ENCODE assay signal across 9 cellular contexts in genomic region chr7:143385891-143386781, GRCh38. TPM values are rescaled to one million over a fixed set of nuclear protein-coding genes. Genes with fewer than 3 reads are reported as not detected.
DNase-seq lines count a peak whose midpoint lies in the region; ATAC-seq, FAIRE-seq and TF ChIP-seq lines count a peak whose summit lies in the region.
"Had no signal": no experiment of that assay in that cellular context is flagged by ENCODE, and none has a peak within 500 bp of the region (broad histone marks: within the 10 kb centered on the region; RNA-seq: fewer than 3 reads in every experiment).

No MANE protein-coding gene starts in this region.

- no peak overlapping the region for H3K4me2 ChIP-seq in K562 (ENCODE audit: insufficient read depth, low read length)

- no peak for TF ChIP-seq CTCF in CD8-positive, alpha-beta T cell (IDR thresholded peaks at IDR 0.05)
- no peak for TF ChIP-seq CTCF in K562 (IDR thresholded peaks at IDR 0.05 in 2 of 3, conservative IDR thresholded peaks at IDR 0.05 in 1 of 3; ENCODE audit: insufficient read depth in 2 of 3, low read depth in 1 of 3, low read length in 3 of 3)

- peak; percentile 52 for ATAC-seq in CD8-positive, alpha-beta T cell
- ATAC-seq in HG03139 (IDR thresholded peaks at IDR 0.05; ENCODE audit: unreplicated experiment), result peak; percentile 43
- no peak for ATAC-seq in K562
- no peak for ATAC-seq in GM21619 (IDR thresholded peaks at IDR 0.05; ENCODE audit: unreplicated experiment)
- no peak for ATAC-seq in GM19395 (IDR thresholded peaks at IDR 0.05; ENCODE audit: unreplicated experiment)

- H4K20me1 ChIP-seq in K562 (replicated peaks; ENCODE audit: control insufficient read depth, insufficient read depth, low read length), result peaks cover 13% of the 10 kb centered on the region

- peak; percentile 49 for FAIRE-seq in K562 (lab: Jason Lieb, UNC)

- peak overlapping the region in 1 of 2 experiments; percentile 69; a peak in 2 of 4 replicates for H3K9ac ChIP-seq in K562 (ENCODE audit: insufficient read depth in 1 of 2, low read depth in 2 of 2, low read length in 2 of 2)
- H3K9ac ChIP-seq in mucosa of rectum (ENCODE audit: low read depth in 1 of 2, low read length in 2 of 2), result no peak overlapping the region

- no peak overlapping the region for H3K4me3 Mint-ChIP-seq in CD8-positive, alpha-beta T cell

- no peaks in the 10 kb centered on the region for H3K9me3 Mint-ChIP-seq in CD8-positive, alpha-beta T cell

- no TSS peak for BruUV-seq in K562 (replicated peaks; lab: Mats Ljungman, UMichigan)

- in situ Hi-C loops in K562 (cut with MboI), result no loop called here

- TF ChIP-seq RAD21 in K562 (CRISPR knock-in tag; conservative IDR thresholded peaks at IDR 0.05 in 1 of 2, IDR thresholded peaks at IDR 0.05 in 1 of 2), result no peak

- no peak overlapping the region for H3K27ac Mint-ChIP-seq in CD8-positive, alpha-beta T cell

- peaks cover 60% of the 10 kb centered on the region for H3K4me1 ChIP-seq in CD8-positive, alpha-beta T cell (ENCODE audit: insufficient read depth, low read length)
- H3K4me1 ChIP-seq in K562 (replicated peaks in 1 of 2; ENCODE audit: control insufficient read depth in 2 of 2, insufficient read depth in 2 of 2, low read length in 2 of 2) (peaks cover 16 to 41% of the 10 kb centered on the region in 2 experiments; a peak in 4 of 5 replicates), mucosa of rectum (ENCODE audit: control insufficient read depth in 2 of 2, insufficient read depth in 2 of 2, low read length in 2 of 2) (peaks cover 25 to 29% of the 10 kb centered on the region in 2 donors)

- peaks cover 16% of the 10 kb centered on the region for H3K4me1 Mint-ChIP-seq in CD8-positive, alpha-beta T cell (ENCODE audit: low read depth)

- DNase-seq in CD8-positive, alpha-beta T cell, result peak in 6 of 7 experiments; percentile 33 to 72 (median 48)
- peak in 1 of 4 experiments; percentile 29 for DNase-seq in K562 (ENCODE audit: extremely low read depth in 1 of 4, low spot score in 3 of 4)
- no peak for DNase-seq in stimulated activated CD4-positive, alpha-beta T cell treated with anti-CD3 and anti-CD28 coated beads, Interleukin-4, amount 100 ng/mL, for 4 hours
- no peak for DNase-seq in NCI-H748 treated with DMSO at 0.1 percent for 48 hours (lab: John Stamatoyannopoulos, UW)

- no peak overlapping the region for H2AFZ ChIP-seq in K562 (ENCODE audit: low read depth, low read length)

- H3K4me3 ChIP-seq in CD8-positive, alpha-beta T cell (ENCODE audit: low read depth, low read length), result peak overlapping the region; percentile 21
- H3K4me3 ChIP-seq in K562, result no peak overlapping the region
- H3K4me3 ChIP-seq in mucosa of rectum (ENCODE audit: low read length in 2 of 2), result peak overlapping the region; percentile 22 to 44

- 73% methylated on average over 17 of the region's 19 CpGs for WGBS in K562 (ENCODE audit: insufficient coverage, low coverage, missing lambda C conversion rate)

- H3K27ac ChIP-seq in CD8-positive, alpha-beta T cell (ENCODE audit: low read depth, low read length), result peak overlapping the region; percentile 50
- H3K27ac ChIP-seq in K562 (ENCODE audit: extremely low read depth, low read depth, low read length), result no peak overlapping the region
- H3K27ac ChIP-seq in mucosa of rectum (ENCODE audit: low read depth in 2 of 2, low read length in 2 of 2), result peak overlapping the region in 1 of 2 donors; percentile 68

- no peaks in the 10 kb centered on the region for H3K27me3 ChIP-seq in CD8-positive, alpha-beta T cell (ENCODE audit: insufficient read depth, low read length)
- H3K27me3 ChIP-seq in K562 (ENCODE audit: control insufficient read depth in 2 of 2, insufficient read depth in 2 of 2, low read length in 2 of 2) (no peaks in the 10 kb centered on the region), mucosa of rectum (ENCODE audit: control insufficient read depth in 2 of 2, insufficient read depth in 2 of 2, low read length in 2 of 2) (no peaks in the 10 kb centered on the region)

- H3K36me3 ChIP-seq in CD8-positive, alpha-beta T cell (ENCODE audit: insufficient read depth, low read length), result peaks cover 33% of the 10 kb centered on the region
- peaks cover 76% of the 10 kb centered on the region; the same call in 2 of the 3 replicates for H3K36me3 ChIP-seq in K562 (ENCODE audit: control insufficient read depth, insufficient read depth, low read length)
- H3K36me3 ChIP-seq in mucosa of rectum (ENCODE audit: control insufficient read depth in 2 of 2, insufficient read depth in 2 of 2, low read length in 2 of 2), result peaks cover 30 to 31% of the 10 kb centered on the region in 2 donors

- H3K36me3 Mint-ChIP-seq in CD8-positive, alpha-beta T cell, result peaks cover 38% of the 10 kb centered on the region

- TF ChIP-seq EP300 in K562 (IDR thresholded peaks at IDR 0.05; ENCODE audit: low read length), result no peak

- TF ChIP-seq POLR2A in K562 (conservative IDR thresholded peaks at IDR 0.05), result peak; percentile 78

- no peaks in the 10 kb centered on the region for H3K9me3 ChIP-seq in CD8-positive, alpha-beta T cell (ENCODE audit: low read length)
- H3K9me3 ChIP-seq in K562 (replicated peaks; ENCODE audit: control insufficient read depth, insufficient read depth, low read depth, low read length), result no peaks in the 10 kb centered on the region
- no peaks in the 10 kb centered on the region for H3K9me3 ChIP-seq in mucosa of rectum (ENCODE audit: control insufficient read depth in 2 of 2, low read length in 2 of 2)

- no peaks in the 10 kb centered on the region for H3K27me3 Mint-ChIP-seq in CD8-positive, alpha-beta T cell (ENCODE audit: low read depth)

- H3K9me1 ChIP-seq in K562 (ENCODE audit: control insufficient read depth, insufficient read depth, low read length), result peaks cover 18% of the 10 kb centered on the region

- CTCF ChIA-PET in CD8-positive, alpha-beta T cell (lab: Charles Lee), result interaction anchor here (0.5 to 2.7 kb wide), 9 partner anchors 17 to 146 kb away, joined by 3 to 12 read pairs (median 3); no protein-coding TSS in a partner anchor
- CTCF ChIA-PET in K562 (lab: Yijun Ruan, JAX; ENCODE audit: low intra/inter-chr PET ratio), result no interaction called here

- POLR2A ChIA-PET in CD8-positive, alpha-beta T cell (lab: Charles Lee), result interaction anchor here (1.0 to 1.3 kb wide), 3 partner anchors 11 to 22 kb away, joined by 3 to 7 read pairs (median 4); no protein-coding TSS in a partner anchor
- POLR2A ChIA-PET in K562 (lab: Yijun Ruan, JAX), result interaction anchor here (0.6 to 0.8 kb wide), 2 partner anchors 10 to 11 kb away, joined by 3 read pairs; no protein-coding TSS in a partner anchor

- intact Hi-C loops in CD8-positive, alpha-beta T cell (cut with DNase I, micrococcal nuclease), result loop anchor here in 1 of 2 experiments (10.0 kb wide), 1 partner anchor 519 kb away; the partner anchor contains the start of gene TCAF1
- intact Hi-C loops in K562 (cut with micrococcal nuclease), result no loop called here

- H3K79me2 ChIP-seq in K562 (ENCODE audit: control insufficient read depth, insufficient read depth, low read length), result peaks cover 12% of the 10 kb centered on the region

RNA-seq across cellular contexts. Expression of gene ZYX, which starts 5.0 kb away (rescaled TPM):
- total RNA-seq in CD8-positive, alpha-beta T cell, result 100 to 1,000 TPM; 107 to 111 TPM
- 38.7 and 99.5 TPM in 2 replicates for total RNA-seq in K562 (2011; cell fraction: chromatin; rRNA removed; ENCODE audit: low replicate concordance)
- 54.7 and 66.9 TPM in 2 replicates for total RNA-seq in K562 (2011; cell fraction: nucleolus; rRNA removed)
- 41.5 and 64.4 TPM in 2 replicates for total RNA-seq in K562 (2011; cell fraction: nucleoplasm; rRNA removed)
- 26.9 and 37.8 TPM in 2 replicates for total RNA-seq in K562 (2014; rRNA removed)
- total RNA-seq in K562 (2014; rRNA removed; fragmentation: Illumina TruSeq; extraction: Trizol), result 9.2 and 11.5 TPM in 2 replicates
- total RNA-seq in K562 (2015; rRNA removed; fragmentation: Illumina TruSeq; extraction: Trizol), result 15.7 and 17.3 TPM in 2 replicates
- total RNA-seq in K562 (2021), result 114 and 130 TPM in 2 replicates
- 9.0 and 18.5 TPM in 2 replicates for polyA plus RNA-seq in K562 (2011; rRNA removed)
- polyA plus RNA-seq in K562 (2011; cell fraction: cytosol; rRNA removed), result 15.7 and 26.2 TPM in 2 replicates
- 53.7 and 98.4 TPM in 2 replicates for polyA plus RNA-seq in K562 (2011; cell fraction: nucleus; rRNA removed)
- 141 and 252 TPM in 2 replicates for polyA plus RNA-seq in K562 (2012)
- polyA plus RNA-seq in K562 (2014; fragmentation: Illumina TruSeq; extraction: Trizol), result 81.7 and 116 TPM in 2 replicates
- polyA plus RNA-seq in K562 (2014; fragmentation: Nextera tagmentation; extraction: Ambion mirVana), result 1 to 10 TPM; 1.8 to 3.1 TPM
- polyA plus RNA-seq in K562 (2014; rRNA removed), result 30.0 and 35.0 TPM in 2 replicates
- 8.3 and 9.5 TPM in 2 replicates for polyA minus RNA-seq in K562 (2011; rRNA and poly(A)+ RNA removed)
- 57.5 and 83.9 TPM in 2 replicates for polyA minus RNA-seq in K562 (2011; cell fraction: cytosol; rRNA and poly(A)+ RNA removed)
- 35.4 and 38.0 TPM in 2 replicates for polyA minus RNA-seq in K562 (2011; cell fraction: nucleus; rRNA and poly(A)+ RNA removed)

RNA-seq across cellular contexts. Expression of gene EPHA1, which starts 22.5 kb away (rescaled TPM):
- 10 to 100 TPM in 1 of 2 experiments, 1 to 10 TPM in 1; 8.3 to 13.1 TPM for total RNA-seq in CD8-positive, alpha-beta T cell
- 0.37 TPM in 1 of 2 replicates, not detected in the other for total RNA-seq in K562 (2011; cell fraction: chromatin; rRNA removed; ENCODE audit: low replicate concordance)
- total RNA-seq in K562 (2011; cell fraction: nucleolus; rRNA removed), result 0.26 and 0.67 TPM in 2 replicates
- 0.37 TPM in 1 of 2 replicates, not detected in the other for total RNA-seq in K562 (2011; cell fraction: nucleoplasm; rRNA removed)
- total RNA-seq in K562 (2014; rRNA removed) (not detected in 2 replicates), K562 (2014; rRNA removed; fragmentation: Illumina TruSeq; extraction: Trizol) (not detected in 2 replicates), K562 (2015; rRNA removed; fragmentation: Illumina TruSeq; extraction: Trizol) (not detected in 2 replicates), K562 (2021) (0.22 and 0.25 TPM in 2 replicates)
- polyA plus RNA-seq in K562 (2011; rRNA removed) (0.07 and 0.32 TPM in 2 replicates), K562 (2014; fragmentation: Illumina TruSeq; extraction: Trizol) (not detected in 2 replicates), K562 (2014; fragmentation: Nextera tagmentation; extraction: Ambion mirVana) (not detected), K562 (2014; rRNA removed) (0.05 and 0.57 TPM in 2 replicates)
- 0.03 and 0.39 TPM in 2 replicates for polyA plus RNA-seq in K562 (2011; cell fraction: cytosol; rRNA removed)
- polyA plus RNA-seq in K562 (2011; cell fraction: nucleus; rRNA removed), result 0.25 and 1.1 TPM in 2 replicates
- 2.7 and 3.5 TPM in 2 replicates for polyA plus RNA-seq in K562 (2012)
- polyA minus RNA-seq in K562 (2011; rRNA and poly(A)+ RNA removed), result 0.14 TPM in 1 of 2 replicates, not detected in the other
- polyA minus RNA-seq in K562 (2011; cell fraction: cytosol; rRNA and poly(A)+ RNA removed), result not detected in 2 replicates
- polyA minus RNA-seq in K562 (2011; cell fraction: nucleus; rRNA and poly(A)+ RNA removed), result 0.54 TPM in 1 of 2 replicates, not detected in the other

RNA-seq across cellular contexts. Expression of gene FAM131B, which starts 23.6 kb away (rescaled TPM):
- under 1 TPM; 0.30 to 0.36 TPM for total RNA-seq in CD8-positive, alpha-beta T cell
- 0.07 TPM in 1 of 2 replicates, not detected in the other for total RNA-seq in K562 (2011; cell fraction: chromatin; rRNA removed; ENCODE audit: low replicate concordance)
- total RNA-seq in K562 (2011; cell fraction: nucleolus; rRNA removed), result not detected in 2 replicates
- total RNA-seq in K562 (2011; cell fraction: nucleoplasm; rRNA removed), result not detected in 2 replicates
- not detected in 2 replicates for total RNA-seq in K562 (2014; rRNA removed)
- not detected in 2 replicates for total RNA-seq in K562 (2014; rRNA removed; fragmentation: Illumina TruSeq; extraction: Trizol)
- not detected in 2 replicates for total RNA-seq in K562 (2015; rRNA removed; fragmentation: Illumina TruSeq; extraction: Trizol)
- 0.04 TPM in 2 replicates for total RNA-seq in K562 (2021)
- 0.03 and 0.11 TPM in 2 replicates for polyA plus RNA-seq in K562 (2011; rRNA removed)
- not detected in 2 replicates for polyA plus RNA-seq in K562 (2011; cell fraction: cytosol; rRNA removed)
- 0.09 TPM in 1 of 2 replicates, not detected in the other for polyA plus RNA-seq in K562 (2011; cell fraction: nucleus; rRNA removed)
- 0.03 TPM in 2 replicates for polyA plus RNA-seq in K562 (2012)
- polyA plus RNA-seq in K562 (2014; fragmentation: Illumina TruSeq; extraction: Trizol), result not detected in 2 replicates
- polyA plus RNA-seq in K562 (2014; fragmentation: Nextera tagmentation; extraction: Ambion mirVana), result not detected
- polyA plus RNA-seq in K562 (2014; rRNA removed), result not detected in 2 replicates
- not detected in 2 replicates for polyA minus RNA-seq in K562 (2011; rRNA and poly(A)+ RNA removed)
- 0.29 TPM in 1 of 2 replicates, not detected in the other for polyA minus RNA-seq in K562 (2011; cell fraction: cytosol; rRNA and poly(A)+ RNA removed)
- polyA minus RNA-seq in K562 (2011; cell fraction: nucleus; rRNA and poly(A)+ RNA removed), result 0.33 TPM in 1 of 2 replicates, not detected in the other

RNA-seq across cellular contexts. Expression of gene TAS2R60, which starts 57.1 kb away (rescaled TPM):
- total RNA-seq in CD8-positive, alpha-beta T cell, result not detected
- total RNA-seq in K562 (2011; cell fraction: chromatin; rRNA removed; ENCODE audit: low replicate concordance), result 1.6 and 5.5 TPM in 2 replicates
- 1.0 and 1.1 TPM in 2 replicates for total RNA-seq in K562 (2011; cell fraction: nucleolus; rRNA removed)
- 0.88 and 3.2 TPM in 2 replicates for total RNA-seq in K562 (2011; cell fraction: nucleoplasm; rRNA removed)
- not detected in 2 replicates for total RNA-seq in K562 (2014; rRNA removed)
- total RNA-seq in K562 (2014; rRNA removed; fragmentation: Illumina TruSeq; extraction: Trizol), result not detected in 2 replicates
- total RNA-seq in K562 (2015; rRNA removed; fragmentation: Illumina TruSeq; extraction: Trizol), result not detected in 2 replicates
- not detected in 2 replicates for total RNA-seq in K562 (2021)
- 0.08 TPM in 2 replicates for polyA plus RNA-seq in K562 (2011; rRNA removed)
- polyA plus RNA-seq in K562 (2011; cell fraction: cytosol; rRNA removed), result not detected in 2 replicates
- 0.33 and 0.53 TPM in 2 replicates for polyA plus RNA-seq in K562 (2011; cell fraction: nucleus; rRNA removed)
- 0.08 and 0.14 TPM in 2 replicates for polyA plus RNA-seq in K562 (2012)
- not detected in 2 replicates for polyA plus RNA-seq in K562 (2014; fragmentation: Illumina TruSeq; extraction: Trizol)
- polyA plus RNA-seq in K562 (2014; fragmentation: Nextera tagmentation; extraction: Ambion mirVana), result not detected
- 0.28 TPM in 1 of 2 replicates, not detected in the other for polyA plus RNA-seq in K562 (2014; rRNA removed)
- polyA minus RNA-seq in K562 (2011; rRNA and poly(A)+ RNA removed), result 0.27 and 0.46 TPM in 2 replicates
- polyA minus RNA-seq in K562 (2011; cell fraction: cytosol; rRNA and poly(A)+ RNA removed), result not detected in 2 replicates
- polyA minus RNA-seq in K562 (2011; cell fraction: nucleus; rRNA and poly(A)+ RNA removed), result 0.54 and 0.67 TPM in 2 replicates
- total RNA-seq: lower leg skin had no signal

Comparison
In these comparisons a context has a peak if more than half of its experiments do, and no peak if none do; other contexts are left out.
1. ATAC-seq: peak in CD8-positive, alpha-beta T cell (single experiment) and HG03139 (single experiment); none in K562 (single experiment), GM21619 (single experiment) and GM19395 (single experiment).
2. DNase-seq: peak in CD8-positive, alpha-beta T cell (6 of 7); none in stimulated activated CD4-positive, alpha-beta T cell treated with anti-CD3 and anti-CD28 coated beads, Interleukin-4, amount 100 ng/mL, for 4 hours (0 of 2) and NCI-H748 treated with DMSO at 0.1 percent for 48 hours (single experiment).
3. RNA of gene EPHA1, which starts 22.5 kb away (total RNA-seq): 8.3 to 13.1 TPM in CD8-positive, alpha-beta T cell; 0.22 to 0.67 TPM in K562; every median in the first group is over 4 times any median in the second.